Comparison of ENCODE assay signal across 8 cellular contexts in genomic region chr1:243850013-243850367, GRCh38. TPM values are rescaled to one million over a fixed set of nuclear protein-coding genes. Genes with fewer than 3 reads are reported as not detected.
DNase-seq lines count a peak whose midpoint lies in the region; ATAC-seq and TF ChIP-seq lines count a peak whose summit lies in the region.

TSS of gene AKT3 (minus strand) at chr1:243850243. CDS start at chr1:243843170, 7,073 bp downstream.

- H3K27ac ChIP-seq in OCI-LY3 (ENCODE audit: low read length) (peak within 1 kb of the TSS; percentile 75), vagina (peak within 1 kb of the TSS; percentile 99)

- peaks cover 28% of the 10 kb centered on the region for H3K36me3 Mint-ChIP-seq in effector memory CD8-positive, alpha-beta T cell (ENCODE audit: insufficient read depth)

- H3K9ac ChIP-seq in OCI-LY3 (ENCODE audit: low read length), result peak within 1 kb of the TSS; percentile 90

- no peaks in the 10 kb centered on the region for H3K27me3 Mint-ChIP-seq in effector memory CD8-positive, alpha-beta T cell

- H3K4me1 ChIP-seq in OCI-LY3 (ENCODE audit: low read length) (peaks cover 38% of the 10 kb centered on the region), mononuclear cell (ENCODE audit: insufficient read depth, low read length) (peaks cover 15% of the 10 kb centered on the region), vagina (peaks cover 31% of the 10 kb centered on the region)

- no peaks in the 10 kb centered on the region for H3K9me3 Mint-ChIP-seq in effector memory CD8-positive, alpha-beta T cell

- H3K36me3 ChIP-seq in GM06990 (ENCODE audit: control insufficient read depth, insufficient read depth, low read length) (no peaks in the 10 kb centered on the region), OCI-LY3 (replicated peaks; ENCODE audit: low read depth, low read length) (no peaks in the 10 kb centered on the region), vagina (no peaks in the 10 kb centered on the region)

- TF ChIP-seq CTCF in GM06990 (IDR thresholded peaks at IDR 0.05; ENCODE audit: insufficient read depth, low read length, poor library complexity, severe bottlenecking) (no peak), OCI-LY3 (IDR thresholded peaks at IDR 0.05; ENCODE audit: low read depth, low read length) (no peak), vagina (IDR thresholded peaks at IDR 0.05) (no peak)

- H3K27ac Mint-ChIP-seq in effector memory CD8-positive, alpha-beta T cell, result peak within 1 kb of the TSS; percentile 99

- H2AFZ ChIP-seq in OCI-LY3 (ENCODE audit: low read depth, low read length), result peak within 1 kb of the TSS; percentile 98

- peaks cover 15 to 30% of the 10 kb centered on the region in 2 donors for H3K4me1 Mint-ChIP-seq in effector memory CD8-positive, alpha-beta T cell (ENCODE audit: low read depth in 2 of 2)

- peak within 1 kb of the TSS; percentile 97 for H3K4me2 ChIP-seq in OCI-LY3 (ENCODE audit: low read length)

- H4K20me1 ChIP-seq in OCI-LY3 (ENCODE audit: insufficient read depth, low read length), result peaks cover 17% of the 10 kb centered on the region

- no peaks in the 10 kb centered on the region for H3K27me3 ChIP-seq in GM06990 (replicated peaks; ENCODE audit: control insufficient read depth, insufficient read depth, low read length)
- no peaks in the 10 kb centered on the region for H3K27me3 ChIP-seq in OCI-LY3 (ENCODE audit: low read depth, low read length)
- H3K27me3 ChIP-seq in mononuclear cell (ENCODE audit: insufficient read depth, low read length), result peaks cover 15% of the 10 kb centered on the region
- no peaks in the 10 kb centered on the region for H3K27me3 ChIP-seq in vagina

- H3K4me3 Mint-ChIP-seq in effector memory CD8-positive, alpha-beta T cell, result peak within 1 kb of the TSS; percentile 96

- ATAC-seq in effector memory CD8-positive, alpha-beta T cell (replicated peaks), result no peak

- DNase-seq in GM06990 (ENCODE audit: extremely low read depth, insufficient read length) (no peak), vagina (ENCODE audit: extremely low spot score in 2 of 2) (no peak), NCI-H2081 treated with DMSO at 0.1 percent for 48 hours (lab: John Stamatoyannopoulos, UW) (no peak), NCI-H146 treated with DMSO at 0.1 percent for 48 hours (lab: John Stamatoyannopoulos, UW; ENCODE audit: unreplicated experiment) (no peak), hepatic stellate cell (ENCODE audit: low spot score) (no peak)
- no peak for DNase-seq in effector memory CD8-positive, alpha-beta T cell

- H3K9me3 ChIP-seq in OCI-LY3 (ENCODE audit: insufficient read depth, low read length) (no peaks in the 10 kb centered on the region), mononuclear cell (ENCODE audit: low read depth, low read length) (no peaks in the 10 kb centered on the region), vagina (no peaks in the 10 kb centered on the region)

- no peak for TF ChIP-seq POLR2A in vagina (IDR thresholded peaks at IDR 0.05)

- intact Hi-C loops in vagina (cut with DNase I), result no loop called here

- H3K79me2 ChIP-seq in OCI-LY3 (ENCODE audit: low read length), result peaks cover 42% of the 10 kb centered on the region

- H3K4me3 ChIP-seq in GM06990 (replicated peaks; ENCODE audit: low read depth, low read length) (peak within 1 kb of the TSS; percentile 75), OCI-LY3 (ENCODE audit: low read length) (peak within 1 kb of the TSS; percentile 87), mononuclear cell (ENCODE audit: low read length) (peak within 1 kb of the TSS; percentile 62), vagina (peak within 1 kb of the TSS; percentile 78 to 92)

RNA-seq across cellular contexts. Expression of gene AKT3, which starts in this region (rescaled TPM):
- 69.7 TPM for total RNA-seq in mononuclear cell
- 61.9 TPM for total RNA-seq in vagina
